ENCODE assay signal across 14 cellular contexts in genomic region chr19:46978470-46978869, GRCh38. TPM values are rescaled to one million over a fixed set of nuclear protein-coding genes. Genes with fewer than 3 reads are reported as not detected.
A peak's percentile ranks its signal among the peaks of the same experiment; 100 is the strongest.
DNase-seq lines count a peak whose midpoint lies in the region; ATAC-seq and TF ChIP-seq lines count a peak whose summit lies in the region.
"Had no signal": no experiment of that assay in that cellular context is flagged by ENCODE, and none has a peak within 500 bp of the region (broad histone marks: within the 10 kb centered on the region; RNA-seq: fewer than 3 reads in every experiment).

No MANE protein-coding gene starts in this region.

- no peak overlapping the region for H2AK5ac ChIP-seq in mesendoderm (ENCODE audit: low read length)

- ATAC-seq in activated T-cell treated with anti-CD3 and anti-CD28 coated beads, Interleukin-2, amount 50 U/mL, for 72 hours (replicated peaks in 1 of 2), result peak in 1 of 2 donors; percentile 19
- no peak for ATAC-seq in activated naive CD8-positive, alpha-beta T cell treated with anti-CD3 and anti-CD28 coated beads, Interleukin-2, amount 10 ng/mL, durations not matched to agents 7 days and 5 days (ENCODE audit: low read depth)
- ATAC-seq in thoracic aorta (ENCODE audit: insufficient number of reproducible peaks, low FRiP score, low read depth) (no peak), GM18858 (IDR thresholded peaks at IDR 0.05; ENCODE audit: unreplicated experiment) (no peak)
- ATAC-seq: sciatic nerve had no signal

- no peak overlapping the region for H3K9ac ChIP-seq in mesendoderm (ENCODE audit: low read length)

- no peak overlapping the region for H2BK120ac ChIP-seq in mesendoderm (ENCODE audit: low read depth, low read length)

- H3K9me3 Mint-ChIP-seq in activated T-cell treated with anti-CD3 and anti-CD28 coated beads, Interleukin-2, amount 50 U/mL, for 72 hours, result no peaks in the 10 kb centered on the region
- no peaks in the 10 kb centered on the region for H3K9me3 Mint-ChIP-seq in activated naive CD8-positive, alpha-beta T cell treated with anti-CD3 and anti-CD28 coated beads, Interleukin-2, amount 10 ng/mL, durations not matched to agents 7 days and 5 days
- H3K9me3 Mint-ChIP-seq in CD14-positive monocyte, result peaks cover 0 to 2% (median 0%) of the 10 kb centered on the region in 7 donors
- H3K9me3 Mint-ChIP-seq: activated naive CD4-positive, alpha-beta T cell treated with anti-CD3 and anti-CD28 coated beads, Interleukin-2, amount 50 U/mL, for 72 hours; IgD-negative memory B cell had no signal

- intact Hi-C loops in CD14-positive monocyte (cut with micrococcal nuclease), result no loop called here

- no CpG with 5 or more reads among the region's 3 CpGs for WGBS in mesendoderm (ENCODE audit: extremely low coverage, insufficient coverage, low lambda C conversion rate)

- no peaks in the 10 kb centered on the region for H3K36me3 Mint-ChIP-seq in activated T-cell treated with anti-CD3 and anti-CD28 coated beads, Interleukin-2, amount 50 U/mL, for 72 hours (ENCODE audit: insufficient read depth in 2 of 2)
- peaks cover 4% of the 10 kb centered on the region for H3K36me3 Mint-ChIP-seq in activated naive CD8-positive, alpha-beta T cell treated with anti-CD3 and anti-CD28 coated beads, Interleukin-2, amount 10 ng/mL, durations not matched to agents 7 days and 5 days
- peaks cover 18 to 27% of the 10 kb centered on the region in 2 donors for H3K36me3 Mint-ChIP-seq in CD14-positive monocyte
- H3K36me3 Mint-ChIP-seq: activated naive CD4-positive, alpha-beta T cell treated with anti-CD3 and anti-CD28 coated beads, Interleukin-2, amount 50 U/mL, for 72 hours; IgD-negative memory B cell had no signal

- no peak overlapping the region for H3K4me2 ChIP-seq in mesendoderm (ENCODE audit: low read length)

- no peak overlapping the region for H2BK15ac ChIP-seq in mesendoderm (replicated peaks; ENCODE audit: low read depth)

- H3K27me3 ChIP-seq in mesendoderm (ENCODE audit: insufficient read depth, low read length, poor library complexity), result no peaks in the 10 kb centered on the region
- H3K27me3 ChIP-seq in thoracic aorta (replicated peaks; ENCODE audit: insufficient read depth), result no peaks in the 10 kb centered on the region
- no peaks in the 10 kb centered on the region for H3K27me3 ChIP-seq in BE2C

- no peak for DNase-seq in activated T-cell treated with anti-CD3 and anti-CD28 coated beads, Interleukin-2, amount 50 U/mL, for 72 hours
- DNase-seq in activated T-cell treated with anti-CD3 and anti-CD28 coated beads, Interleukin-2, amount 50 U/mL, for 48 hours, result no peak
- DNase-seq in activated naive CD8-positive, alpha-beta T cell treated with anti-CD3 and anti-CD28 coated beads, Interleukin-2, amount 10 ng/mL, durations not matched to agents 7 days and 5 days, result no peak
- DNase-seq in mesendoderm (no peak), thoracic aorta (ENCODE audit: low spot score) (no peak), BE2C (no peak), CD14-positive monocyte (ENCODE audit: low spot score) (no peak)
- DNase-seq: cortex of kidney, NCI-H510A, substantia nigra had no signal

- no peak overlapping the region for H3K4me3 Mint-ChIP-seq in activated T-cell treated with anti-CD3 and anti-CD28 coated beads, Interleukin-2, amount 50 U/mL, for 72 hours
- no peak overlapping the region for H3K4me3 Mint-ChIP-seq in activated naive CD8-positive, alpha-beta T cell treated with anti-CD3 and anti-CD28 coated beads, Interleukin-2, amount 10 ng/mL, durations not matched to agents 7 days and 5 days
- H3K4me3 Mint-ChIP-seq in CD14-positive monocyte, result no peak overlapping the region
- H3K4me3 Mint-ChIP-seq: IgD-negative memory B cell had no signal

- no peak overlapping the region for H2BK5ac ChIP-seq in mesendoderm (ENCODE audit: low read length)

- H3K23ac ChIP-seq in mesendoderm (ENCODE audit: low read length), result no peak overlapping the region

- H3K4me1 ChIP-seq in mesendoderm (ENCODE audit: control insufficient read depth, low read depth, low read length) (peaks cover 35% of the 10 kb centered on the region), thoracic aorta (ENCODE audit: control insufficient read depth in 1 of 2, low read depth in 2 of 2) (peaks cover 74 to 94% of the 10 kb centered on the region in 2 donors), BE2C (peaks cover 8% of the 10 kb centered on the region)

- H3K27ac ChIP-seq in mesendoderm (ENCODE audit: low read depth, low read length) (no peak overlapping the region), thoracic aorta (peak overlapping the region; percentile 73 to 79)

- peak overlapping the region; percentile 71 for H3K27ac Mint-ChIP-seq in activated T-cell treated with anti-CD3 and anti-CD28 coated beads, Interleukin-2, amount 50 U/mL, for 72 hours
- H3K27ac Mint-ChIP-seq in activated naive CD8-positive, alpha-beta T cell treated with anti-CD3 and anti-CD28 coated beads, Interleukin-2, amount 10 ng/mL, durations not matched to agents 7 days and 5 days, result peak overlapping the region; percentile 77
- no peak overlapping the region for H3K27ac Mint-ChIP-seq in CD14-positive monocyte
- H3K27ac Mint-ChIP-seq: IgD-negative memory B cell had no signal

- H3K4me1 Mint-ChIP-seq in activated T-cell treated with anti-CD3 and anti-CD28 coated beads, Interleukin-2, amount 50 U/mL, for 72 hours (ENCODE audit: low read depth), result peaks cover 18% of the 10 kb centered on the region
- H3K4me1 Mint-ChIP-seq in activated naive CD8-positive, alpha-beta T cell treated with anti-CD3 and anti-CD28 coated beads, Interleukin-2, amount 10 ng/mL, durations not matched to agents 7 days and 5 days, result peaks cover 25% of the 10 kb centered on the region
- H3K4me1 Mint-ChIP-seq in CD14-positive monocyte, result peaks cover 38% of the 10 kb centered on the region

- H3K56ac ChIP-seq in mesendoderm (ENCODE audit: low read length), result peak overlapping the region; percentile 47

- H3K4ac ChIP-seq in mesendoderm (ENCODE audit: low read depth, low read length), result no peak overlapping the region

- H3K4me3 ChIP-seq in mesendoderm (ENCODE audit: low read length) (no peak overlapping the region), thoracic aorta (no peak overlapping the region), BE2C (ENCODE audit: low read depth, low read length) (no peak overlapping the region)

- H3K79me2 ChIP-seq in mesendoderm (ENCODE audit: control insufficient read depth, insufficient read depth, low read length), result no peaks in the 10 kb centered on the region

- peaks cover 7% of the 10 kb centered on the region for H3K79me1 ChIP-seq in mesendoderm (ENCODE audit: low read length)

- no peak overlapping the region for H4K8ac ChIP-seq in mesendoderm (ENCODE audit: low read depth, low read length)

- no peaks in the 10 kb centered on the region for H3K27me3 Mint-ChIP-seq in activated T-cell treated with anti-CD3 and anti-CD28 coated beads, Interleukin-2, amount 50 U/mL, for 72 hours (ENCODE audit: low read depth)
- no peaks in the 10 kb centered on the region for H3K27me3 Mint-ChIP-seq in activated naive CD8-positive, alpha-beta T cell treated with anti-CD3 and anti-CD28 coated beads, Interleukin-2, amount 10 ng/mL, durations not matched to agents 7 days and 5 days
- peaks cover 0 to 4% (median 0%) of the 10 kb centered on the region in 3 donors for H3K27me3 Mint-ChIP-seq in CD14-positive monocyte (ENCODE audit: low read depth in 3 of 3)
- H3K27me3 Mint-ChIP-seq: IgD-negative memory B cell had no signal

- no peaks in the 10 kb centered on the region for H3K36me3 ChIP-seq in mesendoderm (ENCODE audit: control insufficient read depth, insufficient read depth, low read length)
- H3K36me3 ChIP-seq in thoracic aorta, result no peaks in the 10 kb centered on the region
- no peaks in the 10 kb centered on the region; the same call in 1 of the 2 replicates for H3K36me3 ChIP-seq in BE2C

- no peak overlapping the region for H3K18ac ChIP-seq in mesendoderm (ENCODE audit: low read length)

- no peak overlapping the region for H4K5ac ChIP-seq in mesendoderm (ENCODE audit: low read length)

- POLR2A ChIA-PET in activated naive CD8-positive, alpha-beta T cell treated with anti-CD3 and anti-CD28 coated beads, Interleukin-2, amount 10 ng/mL, durations not matched to agents 7 days and 5 days (lab: Charles Lee), result no interaction called here

- no peak for TF ChIP-seq CTCF in thoracic aorta (IDR thresholded peaks at IDR 0.05)
- no peak for TF ChIP-seq CTCF in BE2C (IDR thresholded peaks at IDR 0.05; ENCODE audit: low read depth, low read length)
- TF ChIP-seq CTCF in CD14-positive monocyte (IDR thresholded peaks at IDR 0.05), result no peak

- H3K9me3 ChIP-seq in thoracic aorta (no peaks in the 10 kb centered on the region), BE2C (no peaks in the 10 kb centered on the region)

RNA-seq across cellular contexts. Expression of gene NPAS1, which starts 41.2 kb away (rescaled TPM):
- total RNA-seq in activated T-cell treated with anti-CD3 and anti-CD28 coated beads, Interleukin-2, amount 50 U/mL, for 72 hours, result 1 to 10 TPM in 1 of 2 donors, under 1 TPM in 1; 0.55 to 1.1 TPM
- under 1 TPM; 0.43 to 0.61 TPM for total RNA-seq in activated naive CD8-positive, alpha-beta T cell treated with anti-CD3 and anti-CD28 coated beads, Interleukin-2, amount 10 ng/mL, durations not matched to agents 7 days and 5 days
- 2.4 TPM for polyA plus RNA-seq in mesendoderm (2013, experiment 1 of 2)
- 2.5 TPM for polyA plus RNA-seq in mesendoderm (2013, experiment 2 of 2)
- 1 to 10 TPM in 1 of 2 donors, under 1 TPM in 1; 0.68 to 1.3 TPM for total RNA-seq in thoracic aorta
- polyA plus RNA-seq in BE2C (2012; ENCODE audit: insufficient read depth, insufficient read length, low read depth), result 1.4 TPM
- polyA plus RNA-seq in CD14-positive monocyte, result not detected

Comparison
In these comparisons a context has a peak if more than half of its experiments do, and no peak if none do; other contexts are left out.
1. H3K27ac Mint-ChIP-seq: peak in activated T-cell treated with anti-CD3 and anti-CD28 coated beads, Interleukin-2, amount 50 U/mL, for 72 hours (single experiment) and activated naive CD8-positive, alpha-beta T cell treated with anti-CD3 and anti-CD28 coated beads, Interleukin-2, amount 10 ng/mL, durations not matched to agents 7 days and 5 days (single experiment); none in CD14-positive monocyte (0 of 7).